In genomic region chr1:160137216-160137862, GRCh38 we compare ENCODE assay signal across 28 cellular contexts. TPM values are rescaled to one million over a fixed set of nuclear protein-coding genes. Genes with fewer than 3 reads are reported as not detected.
DNase-seq lines count a peak whose midpoint lies in the region; ATAC-seq and TF ChIP-seq lines count a peak whose summit lies in the region.
"Had no signal": no experiment of that assay in that cellular context is flagged by ENCODE, and none has a peak within 500 bp of the region (broad histone marks: within the 10 kb centered on the region; RNA-seq: fewer than 3 reads in every experiment).

No MANE protein-coding gene starts in this region.

- intact Hi-C loops in heart left ventricle (cut with DNase I), result no loop called here
- intact Hi-C loops in Right ventricle myocardium inferior (cut with DNase I), result no loop called here
- intact Hi-C loops in posterior vena cava (cut with DNase I), result no loop called here

- ATAC-seq in heart left ventricle (peak in 3 of 4 donors; percentile 55 to 62 (median 56)), Right ventricle myocardium inferior (no peak), GM21737 (IDR thresholded peaks at IDR 0.05; ENCODE audit: unreplicated experiment) (no peak)
- ATAC-seq: A549; activated naive CD4-positive, alpha-beta T cell treated with anti-CD3 and anti-CD28 coated beads, Interleukin-2, amount 50 U/mL, for 72 hours; foreskin keratinocyte; lower lobe of right lung had no signal

- peaks cover 0 to 23% (median 5%) of the 10 kb centered on the region in 12 donors for H3K4me1 ChIP-seq in heart left ventricle
- H3K4me1 ChIP-seq: A549, foreskin keratinocyte, lower lobe of right lung, neural progenitor cell had no signal

- WGBS in heart left ventricle, 4 donors, result 81 to 89% (median 86%) methylated on average over 8 of the region's 8 CpGs

- TF ChIP-seq CTCF in heart left ventricle (IDR thresholded peaks at IDR 0.05), result no peak

- TF ChIP-seq POLR2A in heart left ventricle (IDR thresholded peaks at IDR 0.05), result no peak

- H3K27me3 ChIP-seq in heart left ventricle, result no peaks in the 10 kb centered on the region
- H3K27me3 ChIP-seq: MG63, neural progenitor cell, upper lobe of left lung had no signal

- H3K4me3 ChIP-seq in heart left ventricle, result no peak overlapping the region
- H3K4me3 ChIP-seq: A549, lower lobe of right lung, MG63, neural progenitor cell, skin epidermis, upper lobe of left lung had no signal

- peak overlapping the region in 8 of 12 donors; percentile 33 to 76 (median 62) for H3K27ac ChIP-seq in heart left ventricle
- H3K27ac ChIP-seq: foreskin keratinocyte, lower lobe of right lung, neural progenitor cell, skin epidermis, upper lobe of left lung, WERI-Rb-1 had no signal

- DNase-seq in heart left ventricle, result no peak
- no peak for DNase-seq in Right ventricle myocardium inferior (ENCODE audit: missing footprints)
- peak; percentile 88 for DNase-seq in cerebellar cortex (ENCODE audit: low spot score)
- peak; percentile 46 for DNase-seq in posterior vena cava (ENCODE audit: low spot score)
- DNase-seq in GM03348 (ENCODE audit: low spot score), result no peak
- DNase-seq in NCI-H1105 (lab: John Stamatoyannopoulos, UW), result no peak
- DNase-seq in hippocampal formation (lab: John Stamatoyannopoulos, UW), result no peak
- DNase-seq: activated CD4-positive, alpha-beta T cell treated with anti-CD3 and anti-CD28 coated beads, Interleukin-2, amount 50 U/mL, for 4 hours; activated CD8-positive, alpha-beta memory T cell treated with anti-CD3 and anti-CD28 coated beads, Interleukin-2, amount 50 U/mL, for 4 hours; CD8-positive, alpha-beta memory T cell; DMS79; effector CD8-positive, alpha-beta T cell; foreskin keratinocyte; KBM-7; kidney; lower lobe of right lung; MG63; NCI-H1417 treated with DMSO at 0.1 percent for 48 hours; NCI-H526; upper lobe of left lung; WERI-Rb-1 had no signal

- peaks cover 0 to 93% (median 55%) of the 10 kb centered on the region in 9 donors for H3K36me3 ChIP-seq in heart left ventricle
- H3K36me3 ChIP-seq: lower lobe of right lung, MG63, neural progenitor cell, upper lobe of left lung, WERI-Rb-1 had no signal

- H3K9me3 ChIP-seq in heart left ventricle, result no peaks in the 10 kb centered on the region
- H3K9me3 ChIP-seq: A549, lower lobe of right lung, MG63, upper lobe of left lung had no signal

RNA-seq across cellular contexts. Expression of gene ATP1A4, which starts 14.1 kb away (rescaled TPM):
- total RNA-seq in heart left ventricle (1 to 10 TPM in 1 of 9 donors, under 1 TPM in 3, not detected in 5; 0.09 to 1.3 (median 0.29) TPM), Right ventricle myocardium inferior (not detected), posterior vena cava (not detected)
- under 1 TPM in 1 of 2 donors, not detected in 1; 0.12 TPM for polyA plus RNA-seq in heart left ventricle
- total RNA-seq: activated naive CD4-positive, alpha-beta T cell treated with anti-CD3 and anti-CD28 coated beads, Interleukin-2, amount 50 U/mL, for 72 hours; CD8-positive, alpha-beta memory T cell; epithelial cell of proximal tubule; foreskin keratinocyte had no signal
- polyA plus RNA-seq: A549; CD8-positive, alpha-beta memory T cell; foreskin keratinocyte had no signal

RNA-seq across cellular contexts. Expression of gene ATP1A2, which starts 21.8 kb away (rescaled TPM):
- 100 to 1,000 TPM; 115 to 393 (median 280) TPM for total RNA-seq in heart left ventricle
- polyA plus RNA-seq in heart left ventricle, result 10 to 100 TPM; 29.5 to 79.3 TPM
- 209 TPM for total RNA-seq in Right ventricle myocardium inferior
- total RNA-seq in posterior vena cava, result 10 to 100 TPM in 1 of 2 donors, 1 to 10 TPM in 1; 4.1 to 10.8 TPM
- total RNA-seq: activated naive CD4-positive, alpha-beta T cell treated with anti-CD3 and anti-CD28 coated beads, Interleukin-2, amount 50 U/mL, for 72 hours; CD8-positive, alpha-beta memory T cell; epithelial cell of proximal tubule; foreskin keratinocyte had no signal
- polyA plus RNA-seq: CD8-positive, alpha-beta memory T cell; foreskin keratinocyte had no signal

RNA-seq across cellular contexts. Expression of gene IGSF8, which starts 38.9 kb away (rescaled TPM):
- total RNA-seq in heart left ventricle, result 10 to 100 TPM; 23.1 to 49.3 (median 24.8) TPM
- 10 to 100 TPM; 15.0 to 30.3 TPM for polyA plus RNA-seq in heart left ventricle
- 21.9 TPM for total RNA-seq in Right ventricle myocardium inferior
- 10 to 100 TPM; 16.0 to 17.4 TPM for total RNA-seq in posterior vena cava

RNA-seq across cellular contexts. Expression of gene CASQ1, which starts 53.0 kb away (rescaled TPM):
- total RNA-seq in heart left ventricle (100 to 1,000 TPM in 1 of 9 donors, 10 to 100 TPM in 8; 23.6 to 129 (median 45.9) TPM), Right ventricle myocardium inferior (27.0 TPM), posterior vena cava (10 to 100 TPM in 1 of 2 donors, 1 to 10 TPM in 1; 4.5 to 10.4 TPM)
- polyA plus RNA-seq in heart left ventricle, result 10 to 100 TPM; 35.4 to 55.9 TPM
- total RNA-seq: activated naive CD4-positive, alpha-beta T cell treated with anti-CD3 and anti-CD28 coated beads, Interleukin-2, amount 50 U/mL, for 72 hours; CD8-positive, alpha-beta memory T cell; epithelial cell of proximal tubule; foreskin keratinocyte had no signal
- polyA plus RNA-seq: CD8-positive, alpha-beta memory T cell; foreskin keratinocyte had no signal

RNA-seq across cellular contexts. Expression of gene KCNJ9, which starts 56.0 kb away (rescaled TPM):
- total RNA-seq in heart left ventricle (under 1 TPM in 2 of 9 donors, not detected in 7; 0.06 to 0.29 TPM), Right ventricle myocardium inferior (not detected), posterior vena cava (not detected)
- polyA plus RNA-seq in heart left ventricle, result under 1 TPM in 1 of 2 donors, not detected in 1; 0.08 TPM
- total RNA-seq: epithelial cell of proximal tubule, foreskin keratinocyte, kidney, lower lobe of right lung, mucosa of gallbladder, upper lobe of left lung had no signal
- polyA plus RNA-seq: A549; CD8-positive, alpha-beta memory T cell; foreskin keratinocyte had no signal

Comparison
In these comparisons a context has a peak if more than half of its experiments do, and no peak if none do; other contexts are left out.
1. ATAC-seq: peak in heart left ventricle (3 of 4); none in Right ventricle myocardium inferior (single experiment) and GM21737 (single experiment).
2. DNase-seq: peak in cerebellar cortex (single experiment) and posterior vena cava (single experiment); none in heart left ventricle (0 of 5), Right ventricle myocardium inferior (single experiment), GM03348 (single experiment), NCI-H1105 (single experiment) and hippocampal formation (0 of 2).
3. RNA of gene ATP1A2, which starts 21.8 kb away (total RNA-seq): 115 to 393 TPM in heart left ventricle and 209 TPM in Right ventricle myocardium inferior (single experiment); 4.1 to 10.8 TPM in posterior vena cava; every median in the first group is over 4 times any median in the second.